1 cellular context compared by ENCODE assay signal in the genomic region with DNA sequence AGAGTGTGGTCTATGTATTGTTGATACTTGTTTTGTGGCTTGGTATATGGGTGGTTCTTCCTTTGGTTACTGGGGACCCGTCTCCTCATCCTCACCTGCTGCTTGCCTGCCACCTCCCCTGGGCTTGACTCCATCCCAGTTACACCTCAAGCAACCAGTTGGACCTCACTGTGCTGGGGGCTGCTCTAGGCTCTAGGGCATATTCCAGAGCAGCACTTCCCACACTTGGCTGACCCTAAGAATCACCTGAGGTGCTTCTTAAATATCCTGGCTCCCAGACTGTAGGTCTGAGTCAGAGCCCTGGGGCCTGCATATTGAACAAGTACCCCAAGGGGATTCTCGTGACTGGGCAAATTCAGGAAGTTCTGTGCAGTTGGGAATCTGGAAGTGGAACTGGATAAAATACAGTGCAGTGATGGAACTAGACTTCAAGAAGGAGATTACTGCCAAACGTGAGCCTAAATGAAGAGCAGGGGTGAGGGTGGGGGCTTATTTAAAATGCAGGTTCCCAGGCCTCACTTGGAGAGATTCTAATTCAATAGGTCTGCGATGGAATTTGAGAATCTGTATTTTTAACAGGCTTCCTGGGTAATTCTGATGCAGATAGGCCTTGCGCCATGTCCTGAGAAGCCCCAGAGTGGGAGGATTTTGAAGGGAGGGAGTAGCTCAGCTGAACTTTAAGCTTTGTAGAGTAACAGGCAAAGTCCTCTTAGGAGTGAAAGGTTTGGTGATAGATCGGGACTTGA.
A peak's percentile ranks its signal among the peaks of the same experiment; 100 is the strongest.
TF ChIP-seq lines count a peak whose summit lies in the region.

No MANE protein-coding gene starts in this region.

TF ChIP-seq in H1, 55 proteins besides CTCF, POLR2A, EP300 and RAD21:
- TF ChIP-seq SP1 (IDR thresholded peaks at IDR 0.05; ENCODE audit: low read depth, low read length) (no peak), SUZ12 (IDR thresholded peaks at IDR 0.05; ENCODE audit: low read length) (no peak), POLR2AphosphoS5 (IDR thresholded peaks at IDR 0.05; ENCODE audit: low read depth, low read length) (no peak), CEBPB (IDR thresholded peaks at IDR 0.05; ENCODE audit: low read depth, low read length) (peak; percentile 37; the same call in 1 of the 2 replicates), HDAC2 (IDR thresholded peaks at IDR 0.05; ENCODE audit: borderline replicate concordance in 1 of 2, low read depth in 2 of 2, low read length in 2 of 2) (no peak)
- TF ChIP-seq, protein P1, sequence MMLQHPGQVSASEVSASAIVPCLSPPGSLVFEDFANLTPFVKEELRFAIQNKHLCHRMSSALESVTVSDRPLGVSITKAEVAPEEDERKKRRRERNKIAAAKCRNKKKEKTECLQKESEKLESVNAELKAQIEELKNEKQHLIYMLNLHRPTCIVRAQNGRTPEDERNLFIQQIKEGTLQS (IDR thresholded peaks at IDR 0.05; ENCODE audit: insufficient read depth, low read depth, low read length): peak; percentile 35; the same call in 1 of the 2 replicates
